1 cellular context compared by ENCODE assay signal in the genomic region with DNA sequence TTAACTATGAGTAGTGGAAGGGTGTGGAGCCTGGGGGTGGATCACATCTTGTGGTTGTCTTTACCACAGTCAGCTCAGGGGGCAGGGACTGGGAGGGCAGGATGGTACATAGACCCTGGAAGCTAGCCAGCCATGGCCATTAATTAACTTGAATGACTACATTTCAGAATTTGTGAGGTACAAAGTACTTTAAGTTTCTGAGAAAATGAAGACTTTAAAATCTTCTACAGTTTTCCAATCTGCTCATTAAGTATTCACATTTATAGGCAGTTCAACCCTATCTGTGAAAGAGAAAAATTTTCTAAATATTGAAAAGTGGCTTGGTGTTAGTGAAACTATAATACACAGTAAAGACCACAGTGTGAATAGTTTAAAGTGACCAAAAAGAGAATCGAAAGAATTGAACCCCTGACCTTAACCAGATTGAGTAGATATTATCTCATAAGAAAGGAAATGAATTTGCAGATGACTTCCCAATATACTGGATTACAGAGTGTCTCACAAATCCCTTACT.
A peak's percentile ranks its signal among the peaks of the same experiment; 100 is the strongest.
TF ChIP-seq lines count a peak whose summit lies in the region.

No MANE protein-coding gene starts in this region.

TF ChIP-seq in GM12878, 131 proteins besides CTCF, POLR2A, EP300 and RAD21 (continued from another document):
- TF ChIP-seq, protein P1, sequence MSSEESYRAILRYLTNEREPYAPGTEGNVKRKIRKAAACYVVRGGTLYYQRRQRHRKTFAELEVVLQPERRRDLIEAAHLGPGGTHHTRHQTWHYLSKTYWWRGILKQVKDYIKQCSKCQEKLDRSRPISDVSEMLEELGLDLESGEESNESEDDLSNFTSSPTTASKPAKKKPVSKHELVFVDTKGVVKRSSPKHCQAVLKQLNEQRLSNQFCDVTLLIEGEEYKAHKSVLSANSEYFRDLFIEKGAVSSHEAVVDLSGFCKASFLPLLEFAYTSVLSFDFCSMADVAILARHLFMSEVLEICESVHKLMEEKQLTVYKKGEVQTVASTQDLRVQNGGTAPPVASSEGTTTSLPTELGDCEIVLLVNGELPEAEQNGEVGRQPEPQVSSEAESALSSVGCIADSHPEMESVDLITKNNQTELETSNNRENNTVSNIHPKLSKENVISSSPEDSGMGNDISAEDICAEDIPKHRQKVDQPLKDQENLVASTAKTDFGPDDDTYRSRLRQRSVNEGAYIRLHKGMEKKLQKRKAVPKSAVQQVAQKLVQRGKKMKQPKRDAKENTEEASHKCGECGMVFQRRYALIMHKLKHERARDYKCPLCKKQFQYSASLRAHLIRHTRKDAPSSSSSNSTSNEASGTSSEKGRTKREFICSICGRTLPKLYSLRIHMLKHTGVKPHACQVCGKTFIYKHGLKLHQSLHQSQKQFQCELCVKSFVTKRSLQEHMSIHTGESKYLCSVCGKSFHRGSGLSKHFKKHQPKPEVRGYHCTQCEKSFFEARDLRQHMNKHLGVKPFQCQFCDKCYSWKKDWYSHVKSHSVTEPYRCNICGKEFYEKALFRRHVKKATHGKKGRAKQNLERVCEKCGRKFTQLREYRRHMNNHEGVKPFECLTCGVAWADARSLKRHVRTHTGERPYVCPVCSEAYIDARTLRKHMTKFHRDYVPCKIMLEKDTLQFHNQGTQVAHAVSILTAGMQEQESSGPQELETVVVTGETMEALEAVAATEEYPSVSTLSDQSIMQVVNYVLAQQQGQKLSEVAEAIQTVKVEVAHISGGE (CRISPR knock-in tag; IDR thresholded peaks at IDR 0.05), result no peak
- TF ChIP-seq LARP7 (IDR thresholded peaks at IDR 0.05) (no peak), POU2F2 (IDR thresholded peaks at IDR 0.05; ENCODE audit: borderline replicate concordance, low read depth, low read length) (no peak), JUNB (IDR thresholded peaks at IDR 0.05) (no peak), BHLHE40 (IDR thresholded peaks at IDR 0.05; ENCODE audit: borderline replicate concordance in 1 of 2, low read depth in 2 of 2, low read length in 1 of 2) (peak; percentile 17 to 35; a peak in 2 of 4 replicates), ZSCAN29 (IDR thresholded peaks at IDR 0.05) (no peak), SIX5 (IDR thresholded peaks at IDR 0.05; ENCODE audit: low read depth, low read length, severe bottlenecking) (no peak), CBX5 (IDR thresholded peaks at IDR 0.05; ENCODE audit: low read depth) (no peak; the same call in 1 of the 2 replicates), GATAD2B (conservative IDR thresholded peaks at IDR 0.05; ENCODE audit: low read depth) (no peak; the same call in 1 of the 2 replicates), TARDBP (IDR thresholded peaks at IDR 0.05; ENCODE audit: borderline replicate concordance) (no peak), SMARCA5 (IDR thresholded peaks at IDR 0.05) (no peak)
- TF ChIP-seq, protein P2, sequence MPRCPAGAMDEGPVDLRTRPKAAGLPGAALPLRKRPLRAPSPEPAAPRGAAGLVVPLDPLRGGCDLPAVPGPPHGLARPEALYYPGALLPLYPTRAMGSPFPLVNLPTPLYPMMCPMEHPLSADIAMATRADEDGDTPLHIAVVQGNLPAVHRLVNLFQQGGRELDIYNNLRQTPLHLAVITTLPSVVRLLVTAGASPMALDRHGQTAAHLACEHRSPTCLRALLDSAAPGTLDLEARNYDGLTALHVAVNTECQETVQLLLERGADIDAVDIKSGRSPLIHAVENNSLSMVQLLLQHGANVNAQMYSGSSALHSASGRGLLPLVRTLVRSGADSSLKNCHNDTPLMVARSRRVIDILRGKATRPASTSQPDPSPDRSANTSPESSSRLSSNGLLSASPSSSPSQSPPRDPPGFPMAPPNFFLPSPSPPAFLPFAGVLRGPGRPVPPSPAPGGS (IDR thresholded peaks at IDR 0.05; ENCODE audit: borderline replicate concordance, insufficient read depth, low read depth, low read length, poor library complexity, severe bottlenecking), result no peak
- TF ChIP-seq, protein P3, sequence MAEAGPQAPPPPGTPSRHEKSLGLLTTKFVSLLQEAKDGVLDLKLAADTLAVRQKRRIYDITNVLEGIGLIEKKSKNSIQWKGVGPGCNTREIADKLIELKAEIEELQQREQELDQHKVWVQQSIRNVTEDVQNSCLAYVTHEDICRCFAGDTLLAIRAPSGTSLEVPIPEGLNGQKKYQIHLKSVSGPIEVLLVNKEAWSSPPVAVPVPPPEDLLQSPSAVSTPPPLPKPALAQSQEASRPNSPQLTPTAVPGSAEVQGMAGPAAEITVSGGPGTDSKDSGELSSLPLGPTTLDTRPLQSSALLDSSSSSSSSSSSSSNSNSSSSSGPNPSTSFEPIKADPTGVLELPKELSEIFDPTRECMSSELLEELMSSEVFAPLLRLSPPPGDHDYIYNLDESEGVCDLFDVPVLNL (IDR thresholded peaks at IDR 0.05; ENCODE audit: low read depth, low read length), result no peak
